In the genomic region with DNA sequence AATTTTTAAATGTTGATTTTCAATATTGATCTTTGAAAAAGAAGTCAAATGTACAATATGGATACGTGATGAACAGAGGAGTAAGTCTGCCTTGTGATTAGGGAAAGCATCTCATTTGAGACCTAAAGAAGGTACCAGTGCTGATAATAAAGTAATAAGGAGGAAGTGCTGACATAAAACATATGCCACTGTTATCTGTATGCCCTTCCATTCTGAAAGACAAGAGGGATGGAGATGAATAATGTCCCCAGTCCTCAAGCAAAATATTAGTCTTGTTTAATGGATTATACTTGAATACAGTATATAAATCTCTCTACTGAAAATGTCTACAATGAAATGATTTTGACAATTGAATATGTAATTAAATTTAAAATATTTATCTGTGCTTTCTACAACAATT, we compare ENCODE assay signal across 19 cellular contexts. TPM values are rescaled to one million over a fixed set of nuclear protein-coding genes. Genes with fewer than 3 reads are reported as not detected.
DNase-seq lines count a peak whose midpoint lies in the region; ATAC-seq and TF ChIP-seq lines count a peak whose summit lies in the region.
"Had no signal": no experiment of that assay in that cellular context is flagged by ENCODE, and none has a peak within 500 bp of the region (broad histone marks: within the 10 kb centered on the region; RNA-seq: fewer than 3 reads in every experiment).

No MANE protein-coding gene starts in this region.

- H3K36me3 Mint-ChIP-seq in type B pancreatic cell = no peaks in the 10 kb centered on the region
- H3K36me3 Mint-ChIP-seq: CD8-positive, alpha-beta T cell had no signal

- H3K9me3 Mint-ChIP-seq in type B pancreatic cell = no peaks in the 10 kb centered on the region
- H3K9me3 Mint-ChIP-seq: CD4-positive, alpha-beta T cell; CD8-positive, alpha-beta T cell had no signal

- intact Hi-C loops in left ventricle myocardium superior (cut with micrococcal nuclease) = no loop called here
- intact Hi-C loops in Right ventricle myocardium superior (cut with DNase I) = no loop called here

- H3K27ac Mint-ChIP-seq in type B pancreatic cell = peak overlapping the region; percentile 62
- H3K27ac Mint-ChIP-seq: B cell; CD4-positive, alpha-beta T cell; CD8-positive, alpha-beta T cell had no signal

- peak; percentile 14 for ATAC-seq in left ventricle myocardium superior
- ATAC-seq in Right ventricle myocardium superior (ENCODE audit: poor library complexity) = no peak
- no peak for ATAC-seq in SK-N-SH treated with all-trans-retinoic acid at 6 μM for 48 hours
- ATAC-seq in GM19397 (IDR thresholded peaks at IDR 0.05; ENCODE audit: unreplicated experiment) = no peak
- ATAC-seq: A549; CD8-positive, alpha-beta T cell had no signal

- no peak for TF ChIP-seq CTCF in type B pancreatic cell (conservative IDR thresholded peaks at IDR 0.05)

- H3K4me3 Mint-ChIP-seq in type B pancreatic cell = no peak overlapping the region
- H3K4me3 Mint-ChIP-seq: B cell; CD4-positive, alpha-beta T cell; CD8-positive, alpha-beta T cell had no signal

- H3K27me3 Mint-ChIP-seq in type B pancreatic cell = no peaks in the 10 kb centered on the region
- H3K27me3 Mint-ChIP-seq: B cell had no signal

- no peak for DNase-seq in left ventricle myocardium superior
- no peak for DNase-seq in Right ventricle myocardium superior
- peak; percentile 54 for DNase-seq in SK-N-DZ (ENCODE audit: low spot score)
- no peak for DNase-seq in type B pancreatic cell (ENCODE audit: extremely low spot score, unreplicated experiment)
- no peak for DNase-seq in hippocampal formation (lab: John Stamatoyannopoulos, UW)
- no peak for DNase-seq in activated CD4-positive, CD25-positive, alpha-beta regulatory T cell treated with anti-CD3 and anti-CD28 coated beads, Interleukin-2, amount 50 U/mL, for 72 hours
- DNase-seq: AML-193; Caco-2; Calu3; CD4-positive, alpha-beta T cell; CD8-positive, alpha-beta T cell; DMS79 treated with DMSO at 0.1 percent for 48 hours; GF-D8 had no signal

- H3K4me1 Mint-ChIP-seq in type B pancreatic cell (ENCODE audit: unreplicated experiment) = peaks cover 28% of the 10 kb centered on the region

TF ChIP-seq in SK-N-SH treated with all-trans-retinoic acid at 6 μM for 48 hours, 23 proteins besides CTCF, POLR2A, EP300 and RAD21:
- no peak for TF ChIP-seq CSDC2 (CRISPR knock-in tag; IDR thresholded peaks at IDR 0.05)
- TF ChIP-seq TCF4 (CRISPR knock-in tag; IDR thresholded peaks at IDR 0.05; ENCODE audit: borderline replicate concordance) = no peak
- no peak for TF ChIP-seq ZFP30 (CRISPR knock-in tag; IDR thresholded peaks at IDR 0.05)
- TF ChIP-seq ISL1 (CRISPR knock-in tag; IDR thresholded peaks at IDR 0.05) = peak; percentile 85
- TF ChIP-seq, protein P1, sequence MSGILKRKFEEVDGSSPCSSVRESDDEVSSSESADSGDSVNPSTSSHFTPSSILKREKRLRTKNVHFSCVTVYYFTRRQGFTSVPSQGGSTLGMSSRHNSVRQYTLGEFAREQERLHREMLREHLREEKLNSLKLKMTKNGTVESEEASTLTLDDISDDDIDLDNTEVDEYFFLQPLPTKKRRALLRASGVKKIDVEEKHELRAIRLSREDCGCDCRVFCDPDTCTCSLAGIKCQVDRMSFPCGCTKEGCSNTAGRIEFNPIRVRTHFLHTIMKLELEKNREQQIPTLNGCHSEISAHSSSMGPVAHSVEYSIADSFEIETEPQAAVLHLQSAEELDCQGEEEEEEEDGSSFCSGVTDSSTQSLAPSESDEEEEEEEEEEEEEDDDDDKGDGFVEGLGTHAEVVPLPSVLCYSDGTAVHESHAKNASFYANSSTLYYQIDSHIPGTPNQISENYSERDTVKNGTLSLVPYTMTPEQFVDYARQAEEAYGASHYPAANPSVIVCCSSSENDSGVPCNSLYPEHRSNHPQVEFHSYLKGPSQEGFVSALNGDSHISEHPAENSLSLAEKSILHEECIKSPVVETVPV (CRISPR knock-in tag; IDR thresholded peaks at IDR 0.05) = no peak

RNA-seq across cellular contexts. Expression of gene CCSER1, which starts 58.2 kb away (rescaled TPM):
- 13.3 TPM for total RNA-seq in left ventricle myocardium superior
- total RNA-seq in Right ventricle myocardium superior = 13.8 TPM
- polyA plus RNA-seq in SK-N-DZ (2014; cell fraction: cytosol; rRNA removed) = 13.0 and 17.4 TPM in 2 replicates
- 9.8 and 9.9 TPM in 2 replicates for polyA plus RNA-seq in SK-N-DZ (2014; cell fraction: nucleus; rRNA removed)
- total RNA-seq in type B pancreatic cell (ENCODE audit: low replicate concordance) = 18.1 and 25.5 TPM in 2 replicates
- total RNA-seq: A172 had no signal
- polyA plus RNA-seq: BJ had no signal
